Comparison of ENCODE assay signal across 18 cellular contexts in the genomic region with DNA sequence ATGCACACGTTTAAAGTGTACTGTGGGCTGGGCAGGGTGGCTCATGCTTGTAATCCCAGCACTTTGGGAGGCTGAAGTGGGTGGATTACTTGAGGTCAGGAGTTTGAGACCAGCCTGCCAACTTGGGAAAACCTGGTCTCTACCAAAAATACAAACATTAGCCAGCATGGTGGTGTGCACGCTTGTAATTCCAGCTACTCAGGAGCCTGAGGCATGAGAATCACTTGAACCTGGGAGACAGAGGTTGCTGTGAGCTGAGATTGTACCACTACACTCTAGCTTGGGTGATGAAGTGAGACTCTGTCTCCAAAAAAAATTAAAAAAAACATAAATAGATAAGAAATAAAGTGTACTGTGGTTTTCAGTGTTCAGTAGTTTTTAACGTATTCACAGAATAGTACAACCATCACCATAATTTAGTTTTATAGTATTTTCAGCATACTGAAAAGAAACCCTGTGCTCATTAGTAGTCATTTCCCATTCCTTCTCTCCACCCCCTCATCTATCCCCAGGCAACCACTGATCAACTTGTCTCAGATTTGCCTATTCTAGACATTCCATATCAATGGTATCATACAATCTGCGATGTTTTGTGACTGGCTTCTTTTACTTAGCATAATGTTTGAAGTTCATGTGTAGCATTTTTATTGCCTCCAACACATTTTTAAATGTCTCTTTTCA. TPM values are rescaled to one million over a fixed set of nuclear protein-coding genes. Genes with fewer than 3 reads are reported as not detected.
DNase-seq lines count a peak whose midpoint lies in the region; ATAC-seq, FAIRE-seq and TF ChIP-seq lines count a peak whose summit lies in the region.
"Had no signal": no experiment of that assay in that cellular context is flagged by ENCODE, and none has a peak within 500 bp of the region (broad histone marks: within the 10 kb centered on the region; RNA-seq: fewer than 3 reads in every experiment).

No MANE protein-coding gene starts in this region.

- peaks cover 23% of the 10 kb centered on the region for H3K4me1 Mint-ChIP-seq in astrocyte (ENCODE audit: low read depth, unreplicated experiment)
- peaks cover 17% of the 10 kb centered on the region for H3K4me1 Mint-ChIP-seq in stimulated activated effector memory CD8-positive, alpha-beta T cell treated with anti-CD3 and anti-CD28 coated beads, Interleukin-12 subunit alpha, Interleukin-12 subunit beta, amount 100 ng/mL, for 72 hours

- CTCF ChIA-PET in HEK293 (lab: Yijun Ruan, JAX): no interaction called here

- peak overlapping the region; percentile 75 for H3K9ac ChIP-seq in astrocyte (ENCODE audit: low read length)

- peaks cover 72% of the 10 kb centered on the region for H3K79me2 ChIP-seq in astrocyte (ENCODE audit: insufficient read depth, low read length)

- no peaks in the 10 kb centered on the region for H3K27me3 Mint-ChIP-seq in astrocyte (ENCODE audit: low read depth, unreplicated experiment)
- H3K27me3 Mint-ChIP-seq: activated naive CD8-positive, alpha-beta T cell treated with anti-CD3 and anti-CD28 coated beads, Interleukin-2, amount 50 U/mL, for 24 hours; stimulated activated naive CD8-positive, alpha-beta T cell treated with anti-CD3 and anti-CD28 coated beads, Interleukin-15, Interleukin-2, amounts not matched to agents 100 ng/mL and 50 ng/mL, for 24 hours had no signal

- DNase-seq in astrocyte (ENCODE audit: low read depth): peak; percentile 91
- peak; percentile 86 for DNase-seq in foreskin melanocyte
- DNase-seq in stimulated activated effector memory CD8-positive, alpha-beta T cell treated with anti-CD3 and anti-CD28 coated beads, Interleukin-12 subunit alpha, Interleukin-12 subunit beta, amount 100 ng/mL, for 72 hours (ENCODE audit: low spot score in 2 of 2): no peak
- DNase-seq in SKM-1 (lab: John Stamatoyannopoulos, UW; ENCODE audit: unreplicated experiment): no peak
- no peak for DNase-seq in DMS79 treated with DMSO at 0.1 percent for 48 hours (lab: John Stamatoyannopoulos, UW)
- no peak for DNase-seq in GM20000 (ENCODE audit: low spot score)
- no peak for DNase-seq in activated naive CD4-positive, alpha-beta T cell treated with anti-CD3 and anti-CD28 coated beads, Interleukin-2, amount 50 U/mL, for 72 hours (ENCODE audit: low spot score in 2 of 2)
- DNase-seq: activated naive CD8-positive, alpha-beta T cell treated with anti-CD3 and anti-CD28 coated beads, Interleukin-2, amount 50 U/mL, for 24 hours; DMS79; islet precursor cell; NCI-H1092 treated with DMSO at 0.1 percent for 48 hours; stimulated activated CD4-positive, alpha-beta T cell treated with anti-CD3 and anti-CD28 coated beads, Interleukin-2, amount 100 ng/mL, for 24 hours; T-helper 2 cell had no signal

- no peak overlapping the region for H2AFZ ChIP-seq in astrocyte (ENCODE audit: low read depth, low read length)

- no peaks in the 10 kb centered on the region for H3K27me3 ChIP-seq in astrocyte (ENCODE audit: insufficient read depth, low read length)
- H3K27me3 ChIP-seq: neutrophil had no signal

- H3K36me3 Mint-ChIP-seq in astrocyte (ENCODE audit: low read depth, unreplicated experiment): no peaks in the 10 kb centered on the region
- H3K36me3 Mint-ChIP-seq in stimulated activated effector memory CD8-positive, alpha-beta T cell treated with anti-CD3 and anti-CD28 coated beads, Interleukin-12 subunit alpha, Interleukin-12 subunit beta, amount 100 ng/mL, for 72 hours: peaks cover 11% of the 10 kb centered on the region
- H3K36me3 Mint-ChIP-seq in activated naive CD4-positive, alpha-beta T cell treated with anti-CD3 and anti-CD28 coated beads, Interleukin-2, amount 50 U/mL, for 72 hours: peaks cover 0 to 5% of the 10 kb centered on the region in 2 donors

- H3K4me1 ChIP-seq in HEK293 (ENCODE audit: control insufficient read depth, insufficient read depth, low read length) (peaks cover 6% of the 10 kb centered on the region), astrocyte (ENCODE audit: insufficient read depth, low read length) (peaks cover 15% of the 10 kb centered on the region)

- POLR2A ChIA-PET in HEK293 (lab: Yijun Ruan, JAX): interaction anchor here (0.6 kb wide), 1 partner anchor 19 kb away, joined by 5 read pairs; a partner anchor contains a TSS

- no peaks in the 10 kb centered on the region for H3K9me3 Mint-ChIP-seq in astrocyte (ENCODE audit: unreplicated experiment)
- no peaks in the 10 kb centered on the region for H3K9me3 Mint-ChIP-seq in stimulated activated effector memory CD8-positive, alpha-beta T cell treated with anti-CD3 and anti-CD28 coated beads, Interleukin-12 subunit alpha, Interleukin-12 subunit beta, amount 100 ng/mL, for 72 hours
- H3K9me3 Mint-ChIP-seq in activated naive CD4-positive, alpha-beta T cell treated with anti-CD3 and anti-CD28 coated beads, Interleukin-2, amount 50 U/mL, for 72 hours: no peaks in the 10 kb centered on the region
- H3K9me3 Mint-ChIP-seq: activated naive CD8-positive, alpha-beta T cell treated with anti-CD3 and anti-CD28 coated beads, Interleukin-2, amount 50 U/mL, for 24 hours; stimulated activated naive CD8-positive, alpha-beta T cell treated with anti-CD3 and anti-CD28 coated beads, Interleukin-15, Interleukin-2, amounts not matched to agents 100 ng/mL and 50 ng/mL, for 24 hours had no signal

- peak overlapping the region; percentile 97 for H3K27ac Mint-ChIP-seq in astrocyte (ENCODE audit: unreplicated experiment)
- peak overlapping the region; percentile 63 for H3K27ac Mint-ChIP-seq in stimulated activated effector memory CD8-positive, alpha-beta T cell treated with anti-CD3 and anti-CD28 coated beads, Interleukin-12 subunit alpha, Interleukin-12 subunit beta, amount 100 ng/mL, for 72 hours
- H3K27ac Mint-ChIP-seq in activated naive CD4-positive, alpha-beta T cell treated with anti-CD3 and anti-CD28 coated beads, Interleukin-2, amount 50 U/mL, for 72 hours: no peak overlapping the region
- H3K27ac Mint-ChIP-seq: activated naive CD8-positive, alpha-beta T cell treated with anti-CD3 and anti-CD28 coated beads, Interleukin-2, amount 50 U/mL, for 24 hours; stimulated activated naive CD8-positive, alpha-beta T cell treated with anti-CD3 and anti-CD28 coated beads, Interleukin-15, Interleukin-2, amounts not matched to agents 100 ng/mL and 50 ng/mL, for 24 hours had no signal

- peak overlapping the region; percentile 72 for H3K4me2 ChIP-seq in astrocyte (ENCODE audit: low read length)

- H3K27ac ChIP-seq in HEK293 (ENCODE audit: extremely low read depth, low read depth, low read length) (no peak overlapping the region), astrocyte (ENCODE audit: low read depth, low read length) (peak overlapping the region; percentile 90)
- H3K27ac ChIP-seq: HL-60, neutrophil had no signal

- no peaks in the 10 kb centered on the region for H3K36me3 ChIP-seq in HEK293 (ENCODE audit: control insufficient read depth in 2 of 2, insufficient read depth in 1 of 2, low read length in 2 of 2)
- H3K36me3 ChIP-seq in astrocyte (ENCODE audit: insufficient read depth, low read length): no peaks in the 10 kb centered on the region
- H3K36me3 ChIP-seq: neutrophil had no signal

- peak overlapping the region; percentile 55 for H3K4me3 Mint-ChIP-seq in astrocyte (ENCODE audit: unreplicated experiment)
- no peak overlapping the region for H3K4me3 Mint-ChIP-seq in stimulated activated effector memory CD8-positive, alpha-beta T cell treated with anti-CD3 and anti-CD28 coated beads, Interleukin-12 subunit alpha, Interleukin-12 subunit beta, amount 100 ng/mL, for 72 hours
- H3K4me3 Mint-ChIP-seq: activated naive CD8-positive, alpha-beta T cell treated with anti-CD3 and anti-CD28 coated beads, Interleukin-2, amount 50 U/mL, for 24 hours; stimulated activated naive CD8-positive, alpha-beta T cell treated with anti-CD3 and anti-CD28 coated beads, Interleukin-15, Interleukin-2, amounts not matched to agents 100 ng/mL and 50 ng/mL, for 24 hours had no signal

- no peak for ATAC-seq in stimulated activated effector memory CD8-positive, alpha-beta T cell treated with anti-CD3 and anti-CD28 coated beads, Interleukin-12 subunit alpha, Interleukin-12 subunit beta, amount 100 ng/mL, for 72 hours
- ATAC-seq in activated naive CD4-positive, alpha-beta T cell treated with anti-CD3 and anti-CD28 coated beads, Interleukin-2, amount 50 U/mL, for 72 hours: no peak
- ATAC-seq: activated naive CD8-positive, alpha-beta T cell treated with anti-CD3 and anti-CD28 coated beads, Interleukin-2, amount 50 U/mL, for 24 hours had no signal

- TF ChIP-seq CTCF in HEK293 (tag by site-specific recombination; IDR thresholded peaks at IDR 0.05): no peak
- no peak for TF ChIP-seq CTCF in astrocyte (IDR thresholded peaks at IDR 0.05; ENCODE audit: insufficient read depth, low read depth, low read length)
- no peak for TF ChIP-seq CTCF in GM20000 (IDR thresholded peaks at IDR 0.05; ENCODE audit: extremely low read depth, missing control alignments)

- H3K9me3 ChIP-seq in HEK293 (ENCODE audit: control insufficient read depth, insufficient read depth, low read depth, low read length) (no peaks in the 10 kb centered on the region), astrocyte (ENCODE audit: insufficient read depth, low read depth, low read length) (no peaks in the 10 kb centered on the region)
- H3K9me3 ChIP-seq: neutrophil had no signal

- FAIRE-seq in astrocyte (lab: Jason Lieb, UNC): peak; percentile 87
- FAIRE-seq: endometrium had no signal

- H4K20me1 ChIP-seq in astrocyte (ENCODE audit: insufficient read depth, low read length): peaks cover 13% of the 10 kb centered on the region

- H3K4me3 ChIP-seq in HEK293 (ENCODE audit: low read depth, low read length): no peak overlapping the region; the same call in 1 of the 2 replicates
- H3K4me3 ChIP-seq in astrocyte (ENCODE audit: insufficient read depth, low read depth, low read length): peak overlapping the region; percentile 18

RNA-seq across cellular contexts. Expression of a gene that starts 19.1 kb away (rescaled TPM):
- 85.3 and 90.5 TPM in 2 replicates for total RNA-seq in astrocyte
- 10 to 100 TPM; 42.7 to 59.2 TPM for total RNA-seq in activated naive CD4-positive, alpha-beta T cell treated with anti-CD3 and anti-CD28 coated beads, Interleukin-2, amount 50 U/mL, for 72 hours

Comparison
In these comparisons a context has a peak if more than half of its experiments do, and no peak if none do; other contexts are left out.
1. DNase-seq: peak in astrocyte (single experiment) and foreskin melanocyte (single experiment); none in stimulated activated effector memory CD8-positive, alpha-beta T cell treated with anti-CD3 and anti-CD28 coated beads, Interleukin-12 subunit alpha, Interleukin-12 subunit beta, amount 100 ng/mL, for 72 hours (0 of 2), SKM-1 (single experiment), DMS79 treated with DMSO at 0.1 percent for 48 hours (single experiment), GM20000 (single experiment) and activated naive CD4-positive, alpha-beta T cell treated with anti-CD3 and anti-CD28 coated beads, Interleukin-2, amount 50 U/mL, for 72 hours (0 of 2).
2. H3K27ac Mint-ChIP-seq: peak in astrocyte (single experiment) and stimulated activated effector memory CD8-positive, alpha-beta T cell treated with anti-CD3 and anti-CD28 coated beads, Interleukin-12 subunit alpha, Interleukin-12 subunit beta, amount 100 ng/mL, for 72 hours (single experiment); none in activated naive CD4-positive, alpha-beta T cell treated with anti-CD3 and anti-CD28 coated beads, Interleukin-2, amount 50 U/mL, for 72 hours (0 of 2).